Comparison of ENCODE assay signal across 1 cellular context in the genomic region with DNA sequence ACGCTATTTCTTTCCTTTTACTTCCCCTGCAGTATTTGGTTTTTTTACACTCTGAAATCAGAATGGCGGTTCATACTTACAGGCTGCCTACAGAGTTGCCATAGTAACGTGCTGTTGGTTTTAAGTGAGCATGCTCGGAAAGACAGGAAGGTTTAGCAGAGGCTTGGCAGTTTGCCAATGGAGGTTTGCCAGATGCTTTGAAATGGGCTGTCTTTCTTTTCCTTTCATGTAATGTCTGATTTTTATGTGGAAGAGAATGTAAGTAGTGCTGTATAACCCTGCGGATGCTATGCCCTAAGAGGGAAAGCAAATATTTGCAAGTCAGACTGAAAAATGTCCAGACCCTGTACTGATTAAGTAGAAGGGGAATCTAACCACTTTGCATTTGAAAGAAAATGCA.
TF ChIP-seq lines count a peak whose summit lies in the region.

No MANE protein-coding gene starts in this region.

TF ChIP-seq in HEK293, 187 proteins besides CTCF, POLR2A, EP300 and RAD21 (continued from another document):
- TF ChIP-seq, protein P1, sequence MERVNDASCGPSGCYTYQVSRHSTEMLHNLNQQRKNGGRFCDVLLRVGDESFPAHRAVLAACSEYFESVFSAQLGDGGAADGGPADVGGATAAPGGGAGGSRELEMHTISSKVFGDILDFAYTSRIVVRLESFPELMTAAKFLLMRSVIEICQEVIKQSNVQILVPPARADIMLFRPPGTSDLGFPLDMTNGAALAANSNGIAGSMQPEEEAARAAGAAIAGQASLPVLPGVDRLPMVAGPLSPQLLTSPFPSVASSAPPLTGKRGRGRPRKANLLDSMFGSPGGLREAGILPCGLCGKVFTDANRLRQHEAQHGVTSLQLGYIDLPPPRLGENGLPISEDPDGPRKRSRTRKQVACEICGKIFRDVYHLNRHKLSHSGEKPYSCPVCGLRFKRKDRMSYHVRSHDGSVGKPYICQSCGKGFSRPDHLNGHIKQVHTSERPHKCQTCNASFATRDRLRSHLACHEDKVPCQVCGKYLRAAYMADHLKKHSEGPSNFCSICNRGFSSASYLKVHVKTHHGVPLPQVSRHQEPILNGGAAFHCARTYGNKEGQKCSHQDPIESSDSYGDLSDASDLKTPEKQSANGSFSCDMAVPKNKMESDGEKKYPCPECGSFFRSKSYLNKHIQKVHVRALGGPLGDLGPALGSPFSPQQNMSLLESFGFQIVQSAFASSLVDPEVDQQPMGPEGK (tag by site-specific recombination; IDR thresholded peaks at IDR 0.05) = no peak
- TF ChIP-seq ZNF140 (tag by site-specific recombination; IDR thresholded peaks at IDR 0.05) (no peak), REPIN1 (tag by site-specific recombination; IDR thresholded peaks at IDR 0.05; ENCODE audit: low read depth) (no peak), ZNF664 (tag by site-specific recombination; IDR thresholded peaks at IDR 0.05) (no peak), ZNF654 (tag by site-specific recombination; IDR thresholded peaks at IDR 0.05; ENCODE audit: low read depth) (no peak), ZNF366 (tag by site-specific recombination; conservative IDR thresholded peaks at IDR 0.05) (peak; percentile 75; the same call in 1 of the 2 replicates), ZNF768 (tag by site-specific recombination; IDR thresholded peaks at IDR 0.05) (no peak), ZNF184 (tag by site-specific recombination; IDR thresholded peaks at IDR 0.05) (no peak), KLF16 (tag by site-specific recombination; IDR thresholded peaks at IDR 0.05) (no peak), ZBTB17 (tag by site-specific recombination; IDR thresholded peaks at IDR 0.05) (peak; percentile 72), ZNF391 (tag by site-specific recombination; IDR thresholded peaks at IDR 0.05; ENCODE audit: borderline replicate concordance, low read depth) (no peak), ZFP69B (tag by site-specific recombination; IDR thresholded peaks at IDR 0.05) (no peak), ZNF473 (tag by site-specific recombination; IDR thresholded peaks at IDR 0.05) (no peak), ZNF776 (tag by site-specific recombination; IDR thresholded peaks at IDR 0.05; ENCODE audit: borderline replicate concordance) (no peak), ZSCAN16 (tag by site-specific recombination; IDR thresholded peaks at IDR 0.05) (no peak), ZNF629 (tag by site-specific recombination; IDR thresholded peaks at IDR 0.05) (no peak), ZNF596 (tag by site-specific recombination; IDR thresholded peaks at IDR 0.05) (no peak), ZNF211 (tag by site-specific recombination; IDR thresholded peaks at IDR 0.05; ENCODE audit: low read depth) (no peak), ZNF274 (IDR thresholded peaks at IDR 0.05; ENCODE audit: low read length) (no peak), ZNF274 (tag by site-specific recombination; IDR thresholded peaks at IDR 0.05; ENCODE audit: borderline replicate concordance) (no peak)
- TF ChIP-seq, protein P2, sequence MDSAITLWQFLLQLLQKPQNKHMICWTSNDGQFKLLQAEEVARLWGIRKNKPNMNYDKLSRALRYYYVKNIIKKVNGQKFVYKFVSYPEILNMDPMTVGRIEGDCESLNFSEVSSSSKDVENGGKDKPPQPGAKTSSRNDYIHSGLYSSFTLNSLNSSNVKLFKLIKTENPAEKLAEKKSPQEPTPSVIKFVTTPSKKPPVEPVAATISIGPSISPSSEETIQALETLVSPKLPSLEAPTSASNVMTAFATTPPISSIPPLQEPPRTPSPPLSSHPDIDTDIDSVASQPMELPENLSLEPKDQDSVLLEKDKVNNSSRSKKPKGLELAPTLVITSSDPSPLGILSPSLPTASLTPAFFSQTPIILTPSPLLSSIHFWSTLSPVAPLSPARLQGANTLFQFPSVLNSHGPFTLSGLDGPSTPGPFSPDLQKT (IDR thresholded peaks at IDR 0.05; ENCODE audit: borderline replicate concordance, low read depth, low read length) = no peak
- TF ChIP-seq, protein P3, sequence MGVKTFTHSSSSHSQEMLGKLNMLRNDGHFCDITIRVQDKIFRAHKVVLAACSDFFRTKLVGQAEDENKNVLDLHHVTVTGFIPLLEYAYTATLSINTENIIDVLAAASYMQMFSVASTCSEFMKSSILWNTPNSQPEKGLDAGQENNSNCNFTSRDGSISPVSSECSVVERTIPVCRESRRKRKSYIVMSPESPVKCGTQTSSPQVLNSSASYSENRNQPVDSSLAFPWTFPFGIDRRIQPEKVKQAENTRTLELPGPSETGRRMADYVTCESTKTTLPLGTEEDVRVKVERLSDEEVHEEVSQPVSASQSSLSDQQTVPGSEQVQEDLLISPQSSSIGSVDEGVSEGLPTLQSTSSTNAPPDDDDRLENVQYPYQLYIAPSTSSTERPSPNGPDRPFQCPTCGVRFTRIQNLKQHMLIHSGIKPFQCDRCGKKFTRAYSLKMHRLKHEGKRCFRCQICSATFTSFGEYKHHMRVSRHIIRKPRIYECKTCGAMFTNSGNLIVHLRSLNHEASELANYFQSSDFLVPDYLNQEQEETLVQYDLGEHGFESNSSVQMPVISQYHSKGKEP (tag by site-specific recombination; IDR thresholded peaks at IDR 0.05) = 0 out of 2 replicates have a peak, but pooled peaks have one; percentile 40
- TF ChIP-seq, protein P4, sequence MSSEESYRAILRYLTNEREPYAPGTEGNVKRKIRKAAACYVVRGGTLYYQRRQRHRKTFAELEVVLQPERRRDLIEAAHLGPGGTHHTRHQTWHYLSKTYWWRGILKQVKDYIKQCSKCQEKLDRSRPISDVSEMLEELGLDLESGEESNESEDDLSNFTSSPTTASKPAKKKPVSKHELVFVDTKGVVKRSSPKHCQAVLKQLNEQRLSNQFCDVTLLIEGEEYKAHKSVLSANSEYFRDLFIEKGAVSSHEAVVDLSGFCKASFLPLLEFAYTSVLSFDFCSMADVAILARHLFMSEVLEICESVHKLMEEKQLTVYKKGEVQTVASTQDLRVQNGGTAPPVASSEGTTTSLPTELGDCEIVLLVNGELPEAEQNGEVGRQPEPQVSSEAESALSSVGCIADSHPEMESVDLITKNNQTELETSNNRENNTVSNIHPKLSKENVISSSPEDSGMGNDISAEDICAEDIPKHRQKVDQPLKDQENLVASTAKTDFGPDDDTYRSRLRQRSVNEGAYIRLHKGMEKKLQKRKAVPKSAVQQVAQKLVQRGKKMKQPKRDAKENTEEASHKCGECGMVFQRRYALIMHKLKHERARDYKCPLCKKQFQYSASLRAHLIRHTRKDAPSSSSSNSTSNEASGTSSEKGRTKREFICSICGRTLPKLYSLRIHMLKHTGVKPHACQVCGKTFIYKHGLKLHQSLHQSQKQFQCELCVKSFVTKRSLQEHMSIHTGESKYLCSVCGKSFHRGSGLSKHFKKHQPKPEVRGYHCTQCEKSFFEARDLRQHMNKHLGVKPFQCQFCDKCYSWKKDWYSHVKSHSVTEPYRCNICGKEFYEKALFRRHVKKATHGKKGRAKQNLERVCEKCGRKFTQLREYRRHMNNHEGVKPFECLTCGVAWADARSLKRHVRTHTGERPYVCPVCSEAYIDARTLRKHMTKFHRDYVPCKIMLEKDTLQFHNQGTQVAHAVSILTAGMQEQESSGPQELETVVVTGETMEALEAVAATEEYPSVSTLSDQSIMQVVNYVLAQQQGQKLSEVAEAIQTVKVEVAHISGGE (tag by site-specific recombination; conservative IDR thresholded peaks at IDR 0.05; ENCODE audit: low read depth) = no peak
- TF ChIP-seq, protein P5, sequence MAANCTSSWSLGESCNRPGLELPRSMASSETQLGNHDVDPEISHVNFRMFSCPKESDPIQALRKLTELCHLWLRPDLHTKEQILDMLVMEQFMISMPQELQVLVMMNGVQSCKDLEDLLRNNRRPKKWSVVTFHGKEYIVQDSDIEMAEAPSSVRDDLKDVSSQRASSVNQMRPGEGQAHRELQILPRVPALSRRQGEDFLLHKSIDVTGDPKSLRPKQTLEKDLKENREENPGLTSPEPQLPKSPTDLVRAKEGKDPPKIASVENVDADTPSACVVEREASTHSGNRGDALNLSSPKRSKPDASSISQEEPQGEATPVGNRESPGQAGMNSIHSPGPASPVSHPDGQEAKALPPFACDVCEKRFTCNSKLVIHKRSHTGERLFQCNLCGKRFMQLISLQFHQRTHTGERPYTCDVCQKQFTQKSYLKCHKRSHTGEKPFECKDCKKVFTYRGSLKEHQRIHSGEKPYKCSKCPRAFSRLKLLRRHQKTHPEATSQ (tag by site-specific recombination; IDR thresholded peaks at IDR 0.05) = no peak
- TF ChIP-seq, protein P6, sequence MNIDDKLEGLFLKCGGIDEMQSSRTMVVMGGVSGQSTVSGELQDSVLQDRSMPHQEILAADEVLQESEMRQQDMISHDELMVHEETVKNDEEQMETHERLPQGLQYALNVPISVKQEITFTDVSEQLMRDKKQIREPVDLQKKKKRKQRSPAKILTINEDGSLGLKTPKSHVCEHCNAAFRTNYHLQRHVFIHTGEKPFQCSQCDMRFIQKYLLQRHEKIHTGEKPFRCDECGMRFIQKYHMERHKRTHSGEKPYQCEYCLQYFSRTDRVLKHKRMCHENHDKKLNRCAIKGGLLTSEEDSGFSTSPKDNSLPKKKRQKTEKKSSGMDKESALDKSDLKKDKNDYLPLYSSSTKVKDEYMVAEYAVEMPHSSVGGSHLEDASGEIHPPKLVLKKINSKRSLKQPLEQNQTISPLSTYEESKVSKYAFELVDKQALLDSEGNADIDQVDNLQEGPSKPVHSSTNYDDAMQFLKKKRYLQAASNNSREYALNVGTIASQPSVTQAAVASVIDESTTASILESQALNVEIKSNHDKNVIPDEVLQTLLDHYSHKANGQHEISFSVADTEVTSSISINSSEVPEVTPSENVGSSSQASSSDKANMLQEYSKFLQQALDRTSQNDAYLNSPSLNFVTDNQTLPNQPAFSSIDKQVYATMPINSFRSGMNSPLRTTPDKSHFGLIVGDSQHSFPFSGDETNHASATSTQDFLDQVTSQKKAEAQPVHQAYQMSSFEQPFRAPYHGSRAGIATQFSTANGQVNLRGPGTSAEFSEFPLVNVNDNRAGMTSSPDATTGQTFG (tag by site-specific recombination; IDR thresholded peaks at IDR 0.05; ENCODE audit: borderline replicate concordance) = no peak
